17 cellular contexts compared by ENCODE assay signal in genomic region chr17:75252039-75252816, GRCh38. TPM values are rescaled to one million over a fixed set of nuclear protein-coding genes. Genes with fewer than 3 reads are reported as not detected.
DNase-seq lines count a peak whose midpoint lies in the region; ATAC-seq and TF ChIP-seq lines count a peak whose summit lies in the region.
"Had no signal": no experiment of that assay in that cellular context is flagged by ENCODE, and none has a peak within 500 bp of the region (broad histone marks: within the 10 kb centered on the region; RNA-seq: fewer than 3 reads in every experiment).

No MANE protein-coding gene starts in this region.

- intact Hi-C loops in activated naive CD4-positive, alpha-beta T cell treated with anti-CD3 and anti-CD28 coated beads for 36 hours (cut with micrococcal nuclease) = loop anchor here (5.0 kb wide), 1 partner anchor 155 kb away; the partner anchor contains the start of gene GRB2
- intact Hi-C loops in dendritic cell treated with granulocyte-macrophage colony-stimulating factor and Interleukin-4, amounts not matched to agents 40 ng/mL and 50 ng/mL, for 4 days (cut with micrococcal nuclease) = no loop called here

- CTCF ChIA-PET in activated naive CD4-positive, alpha-beta T cell treated with anti-CD3 and anti-CD28 coated beads for 36 hours (lab: Charles Lee) = interaction anchor here (0.7 to 3.3 kb wide), 3 partner anchors 8 to 19 kb away, joined by 5 to 19 read pairs (median 9); partner anchors contain the start of gene MIF4GD
- CTCF ChIA-PET in WTC11 (lab: Charles Lee) = interaction anchor here (1.1 to 5.1 kb wide), 2 partner anchors 12 to 19 kb away, joined by 3 to 56 read pairs; partner anchors contain the start of gene MIF4GD

- H3K9me3 ChIP-seq in SJCRH30 (replicated peaks) = no peaks in the 10 kb centered on the region
- H3K9me3 ChIP-seq: vagina had no signal

- H3K4me1 ChIP-seq in SJCRH30 = peaks cover 13% of the 10 kb centered on the region

- DNase-seq in activated naive CD4-positive, alpha-beta T cell treated with anti-CD3 and anti-CD28 coated beads for 36 hours = no peak
- no peak for DNase-seq in activated naive CD4-positive, alpha-beta T cell treated with anti-CD3 and anti-CD28 coated beads, Interleukin-2, amount 50 U/mL, for 16 hours
- DNase-seq in WTC11 (ENCODE audit: low spot score) (no peak), SJCRH30 (no peak), NCI-H510A treated with DMSO at 0.1 percent for 48 hours (lab: John Stamatoyannopoulos, UW) (no peak), foreskin fibroblast (no peak)
- DNase-seq in stimulated activated naive B cell treated with anti-CD40 and anti-IgM and Interleukin-4, amounts not matched to agents 10 μg/mL and 1 μg/mL and 100 μg/mL, for 72 hours = no peak
- DNase-seq: ACHN; activated CD4-positive, alpha-beta T cell treated with anti-CD3 and anti-CD28 coated beads for 1 hour; GDM1; GOT3; NCI-H1105 treated with DMSO at 0.1 percent for 48 hours; SW 1271 had no signal

- POLR2A ChIA-PET in WTC11 (lab: Charles Lee) = no interaction called here

- TF ChIP-seq CTCF in WTC11 (IDR thresholded peaks at IDR 0.05) (no peak), foreskin fibroblast (IDR thresholded peaks at IDR 0.05; ENCODE audit: low read depth, low read length) (no peak)

- H3K36me3 ChIP-seq in SJCRH30 = peaks cover 4% of the 10 kb centered on the region; the same call in 1 of the 2 replicates
- H3K36me3 ChIP-seq: vagina had no signal

- no peak for ATAC-seq in WTC11
- ATAC-seq in stimulated activated naive B cell treated with anti-CD40 and anti-IgM and Interleukin-4, amounts not matched to agents 10 μg/mL and 1 μg/mL and 100 μg/mL, for 72 hours (replicated peaks) = no peak

- H3K4me3 ChIP-seq in SJCRH30 = no peak overlapping the region
- H3K4me3 ChIP-seq in foreskin fibroblast (ENCODE audit: low read depth in 1 of 2, low read length in 2 of 2) = no peak overlapping the region
- H3K4me3 ChIP-seq: vagina had no signal

- no peaks in the 10 kb centered on the region for H3K27me3 ChIP-seq in SJCRH30
- H3K27me3 ChIP-seq: vagina had no signal

- H3K9me3 Mint-ChIP-seq in activated naive CD4-positive, alpha-beta T cell treated with anti-CD3 and anti-CD28 coated beads for 36 hours = no peaks in the 10 kb centered on the region
- peaks cover 15% of the 10 kb centered on the region for H3K9me3 Mint-ChIP-seq in WTC11
- no peaks in the 10 kb centered on the region for H3K9me3 Mint-ChIP-seq in dendritic cell treated with granulocyte-macrophage colony-stimulating factor and Interleukin-4, amounts not matched to agents 40 ng/mL and 50 ng/mL, for 4 days
- H3K9me3 Mint-ChIP-seq in stimulated activated naive B cell treated with anti-CD40 and anti-IgM and Interleukin-4, amounts not matched to agents 10 μg/mL and 1 μg/mL and 100 μg/mL, for 72 hours = no peaks in the 10 kb centered on the region
- H3K9me3 Mint-ChIP-seq: nephron had no signal

- peaks cover 2% of the 10 kb centered on the region for H3K36me3 Mint-ChIP-seq in activated naive CD4-positive, alpha-beta T cell treated with anti-CD3 and anti-CD28 coated beads for 36 hours (ENCODE audit: low read depth)
- H3K36me3 Mint-ChIP-seq in WTC11 = peaks cover 13% of the 10 kb centered on the region
- H3K36me3 Mint-ChIP-seq in dendritic cell treated with granulocyte-macrophage colony-stimulating factor and Interleukin-4, amounts not matched to agents 40 ng/mL and 50 ng/mL, for 4 days (ENCODE audit: low read depth) = peaks cover 44% of the 10 kb centered on the region
- H3K36me3 Mint-ChIP-seq in stimulated activated naive B cell treated with anti-CD40 and anti-IgM and Interleukin-4, amounts not matched to agents 10 μg/mL and 1 μg/mL and 100 μg/mL, for 72 hours = peaks cover 14 to 31% of the 10 kb centered on the region in 2 donors

- no peak overlapping the region for H3K4me3 Mint-ChIP-seq in activated naive CD4-positive, alpha-beta T cell treated with anti-CD3 and anti-CD28 coated beads for 36 hours
- no peak overlapping the region for H3K4me3 Mint-ChIP-seq in WTC11
- H3K4me3 Mint-ChIP-seq in dendritic cell treated with granulocyte-macrophage colony-stimulating factor and Interleukin-4, amounts not matched to agents 40 ng/mL and 50 ng/mL, for 4 days = no peak overlapping the region
- H3K4me3 Mint-ChIP-seq in stimulated activated naive B cell treated with anti-CD40 and anti-IgM and Interleukin-4, amounts not matched to agents 10 μg/mL and 1 μg/mL and 100 μg/mL, for 72 hours = peak overlapping the region; percentile 50 to 74
- H3K4me3 Mint-ChIP-seq: nephron had no signal

- H3K27me3 Mint-ChIP-seq in activated naive CD4-positive, alpha-beta T cell treated with anti-CD3 and anti-CD28 coated beads for 36 hours (ENCODE audit: low read depth) = no peaks in the 10 kb centered on the region
- no peaks in the 10 kb centered on the region for H3K27me3 Mint-ChIP-seq in WTC11 (ENCODE audit: low read depth)
- H3K27me3 Mint-ChIP-seq in dendritic cell treated with granulocyte-macrophage colony-stimulating factor and Interleukin-4, amounts not matched to agents 40 ng/mL and 50 ng/mL, for 4 days = no peaks in the 10 kb centered on the region
- no peaks in the 10 kb centered on the region for H3K27me3 Mint-ChIP-seq in stimulated activated naive B cell treated with anti-CD40 and anti-IgM and Interleukin-4, amounts not matched to agents 10 μg/mL and 1 μg/mL and 100 μg/mL, for 72 hours

- H3K27ac ChIP-seq in SJCRH30 = no peak overlapping the region
- H3K27ac ChIP-seq: epithelial cell of prostate, vagina had no signal

- peaks cover 85% of the 10 kb centered on the region for H3K4me1 Mint-ChIP-seq in activated naive CD4-positive, alpha-beta T cell treated with anti-CD3 and anti-CD28 coated beads for 36 hours (ENCODE audit: low read depth)
- H3K4me1 Mint-ChIP-seq in WTC11 = peaks cover 48% of the 10 kb centered on the region
- peaks cover 78% of the 10 kb centered on the region for H3K4me1 Mint-ChIP-seq in dendritic cell treated with granulocyte-macrophage colony-stimulating factor and Interleukin-4, amounts not matched to agents 40 ng/mL and 50 ng/mL, for 4 days (ENCODE audit: low read depth)
- peaks cover 71 to 90% of the 10 kb centered on the region in 2 donors for H3K4me1 Mint-ChIP-seq in stimulated activated naive B cell treated with anti-CD40 and anti-IgM and Interleukin-4, amounts not matched to agents 10 μg/mL and 1 μg/mL and 100 μg/mL, for 72 hours

- peak overlapping the region; percentile 80 for H3K27ac Mint-ChIP-seq in activated naive CD4-positive, alpha-beta T cell treated with anti-CD3 and anti-CD28 coated beads for 36 hours
- H3K27ac Mint-ChIP-seq in WTC11 = peak overlapping the region; percentile 86; the same call in 1 of the 2 replicates
- peak overlapping the region; percentile 10 for H3K27ac Mint-ChIP-seq in dendritic cell treated with granulocyte-macrophage colony-stimulating factor and Interleukin-4, amounts not matched to agents 40 ng/mL and 50 ng/mL, for 4 days
- H3K27ac Mint-ChIP-seq in stimulated activated naive B cell treated with anti-CD40 and anti-IgM and Interleukin-4, amounts not matched to agents 10 μg/mL and 1 μg/mL and 100 μg/mL, for 72 hours = peak overlapping the region; percentile 94

TF ChIP-seq in WTC11, 78 proteins besides CTCF, POLR2A, EP300 and RAD21:
- no peak for TF ChIP-seq ZNF416 (CRISPR knock-in tag; IDR thresholded peaks at IDR 0.05)
- peak; percentile 68; the same call in 1 of the 2 replicates for TF ChIP-seq ZNF121 (CRISPR knock-in tag; IDR thresholded peaks at IDR 0.05)
TF ChIP-seq in WTC11: peak in this region for 1.

RNA-seq across cellular contexts. Expression of gene GGA3, which starts 9.2 kb away (rescaled TPM):
- 10 to 100 TPM; 65.7 to 66.1 TPM for total RNA-seq in activated naive CD4-positive, alpha-beta T cell treated with anti-CD3 and anti-CD28 coated beads for 36 hours
- 54.5 to 66.9 TPM (median 62.7 TPM) in 3 replicates for total RNA-seq in WTC11 (2021)
- total RNA-seq in SJCRH30 (2014; rRNA removed; shearing (Covaris generic)) = 21.8 and 26.6 TPM in 2 replicates

RNA-seq across cellular contexts. Expression of gene MRPS7, which starts 9.5 kb away (rescaled TPM):
- total RNA-seq in activated naive CD4-positive, alpha-beta T cell treated with anti-CD3 and anti-CD28 coated beads for 36 hours = 10 to 100 TPM; 73.3 to 78.3 TPM
- 85.8 to 94.7 TPM (median 87.5 TPM) in 3 replicates for total RNA-seq in WTC11 (2021)
- 123 and 142 TPM in 2 replicates for total RNA-seq in SJCRH30 (2014; rRNA removed; shearing (Covaris generic))

RNA-seq across cellular contexts. Expression of gene MIF4GD, which starts 18.8 kb away (rescaled TPM):
- 10 to 100 TPM; 43.4 to 45.3 TPM for total RNA-seq in activated naive CD4-positive, alpha-beta T cell treated with anti-CD3 and anti-CD28 coated beads for 36 hours
- 21.6 to 29.2 TPM (median 28.5 TPM) in 3 replicates for total RNA-seq in WTC11 (2021)
- 4.4 and 5.2 TPM in 2 replicates for total RNA-seq in SJCRH30 (2014; rRNA removed; shearing (Covaris generic))

RNA-seq across cellular contexts. Expression of gene SLC25A19, which starts 37.0 kb away (rescaled TPM):
- 10 to 100 TPM; 47.5 to 48.4 TPM for total RNA-seq in activated naive CD4-positive, alpha-beta T cell treated with anti-CD3 and anti-CD28 coated beads for 36 hours
- total RNA-seq in WTC11 (2021) = 22.6 to 27.7 TPM (median 23.0 TPM) in 3 replicates
- total RNA-seq in SJCRH30 (2014; rRNA removed; shearing (Covaris generic)) = 16.2 and 18.7 TPM in 2 replicates

RNA-seq across cellular contexts. Expression of gene NUP85, which starts 46.7 kb away (rescaled TPM):
- total RNA-seq in activated naive CD4-positive, alpha-beta T cell treated with anti-CD3 and anti-CD28 coated beads for 36 hours = 100 to 1,000 TPM; 112 to 116 TPM
- 89.7 to 109 TPM (median 95.1 TPM) in 3 replicates for total RNA-seq in WTC11 (2021)
- 95.4 and 103 TPM in 2 replicates for total RNA-seq in SJCRH30 (2014; rRNA removed; shearing (Covaris generic))

Comparison
In these comparisons a context has a peak if more than half of its experiments do, and no peak if none do; other contexts are left out.
1. H3K27ac Mint-ChIP-seq: peak in every context shown above with its lines; median percentile 94 in stimulated activated naive B cell treated with anti-CD40 and anti-IgM and Interleukin-4, amounts not matched to agents 10 μg/mL and 1 μg/mL and 100 μg/mL, for 72 hours; 86 in WTC11; 80 in activated naive CD4-positive, alpha-beta T cell treated with anti-CD3 and anti-CD28 coated beads for 36 hours; 10 in dendritic cell treated with granulocyte-macrophage colony-stimulating factor and Interleukin-4, amounts not matched to agents 40 ng/mL and 50 ng/mL, for 4 days.
2. H3K4me3 Mint-ChIP-seq: peak in stimulated activated naive B cell treated with anti-CD40 and anti-IgM and Interleukin-4, amounts not matched to agents 10 μg/mL and 1 μg/mL and 100 μg/mL, for 72 hours (2 of 2); none in activated naive CD4-positive, alpha-beta T cell treated with anti-CD3 and anti-CD28 coated beads for 36 hours (single experiment), WTC11 (single experiment) and dendritic cell treated with granulocyte-macrophage colony-stimulating factor and Interleukin-4, amounts not matched to agents 40 ng/mL and 50 ng/mL, for 4 days (single experiment).